Comparison of ENCODE assay signal across 14 cellular contexts in the genomic region with DNA sequence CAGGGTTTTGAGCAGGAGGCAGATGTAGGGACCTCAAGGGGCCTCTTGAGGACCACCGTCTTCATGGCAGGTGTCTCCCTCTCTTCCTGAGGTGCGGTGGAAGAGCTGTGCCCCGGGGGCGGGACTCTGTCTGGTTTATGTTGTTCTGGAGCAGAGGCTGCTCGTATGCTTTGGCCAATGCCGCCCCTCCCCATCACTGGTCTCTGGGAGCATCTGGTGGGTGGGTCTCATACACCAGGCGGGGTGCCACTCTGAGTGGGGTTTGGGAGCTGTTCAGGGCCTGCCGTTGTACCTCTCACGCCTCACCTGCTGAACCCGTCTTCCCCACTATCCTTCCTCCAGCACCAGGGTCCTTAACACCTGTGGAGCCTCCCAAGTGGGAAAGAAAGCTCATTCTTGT. TPM values are rescaled to one million over a fixed set of nuclear protein-coding genes. Genes with fewer than 3 reads are reported as not detected.
DNase-seq lines count a peak whose midpoint lies in the region; ATAC-seq and TF ChIP-seq lines count a peak whose summit lies in the region.
"Had no signal": no experiment of that assay in that cellular context is flagged by ENCODE, and none has a peak within 500 bp of the region (broad histone marks: within the 10 kb centered on the region; RNA-seq: fewer than 3 reads in every experiment).

No MANE protein-coding gene starts in this region.

- no peaks in the 10 kb centered on the region for H3K4me1 Mint-ChIP-seq in activated naive CD4-positive, alpha-beta T cell treated with anti-CD3 and anti-CD28 coated beads for 36 hours (ENCODE audit: low read depth)
- H3K4me1 Mint-ChIP-seq: CD4-positive, alpha-beta memory T cell; GM23338 had no signal

- no peaks in the 10 kb centered on the region for H3K9me3 Mint-ChIP-seq in activated naive CD4-positive, alpha-beta T cell treated with anti-CD3 and anti-CD28 coated beads for 36 hours
- H3K9me3 Mint-ChIP-seq: CD4-positive, alpha-beta memory T cell; GM23338 had no signal

- no peaks in the 10 kb centered on the region for H3K9me3 ChIP-seq in spleen
- H3K9me3 ChIP-seq: A549, BE2C had no signal

- peaks cover 0 to 92% (median 14%) of the 10 kb centered on the region in 6 donors for H3K36me3 ChIP-seq in spleen
- H3K36me3 ChIP-seq: BE2C had no signal

- DNase-seq in left ventricle myocardium superior: peak; percentile 19
- no peak for DNase-seq in left cardiac atrium
- peak; percentile 48 for DNase-seq in islet precursor cell
- DNase-seq in spleen: peak; percentile 70
- no peak for DNase-seq in activated naive CD4-positive, alpha-beta T cell treated with anti-CD3 and anti-CD28 coated beads for 36 hours
- DNase-seq: BE2C; CD4-positive, alpha-beta memory T cell; DND-41; GDM1; H7 had no signal

- H3K4me3 ChIP-seq in spleen: no peak overlapping the region
- H3K4me3 ChIP-seq: A549, GM23338 had no signal

- TF ChIP-seq POLR2A in spleen (IDR thresholded peaks at IDR 0.05): no peak

- intact Hi-C loops in left ventricle myocardium superior (cut with micrococcal nuclease): no loop called here
- intact Hi-C loops in left cardiac atrium (cut with DNase I): loop anchor here in 1 of 2 donors (10.0 kb wide), 1 partner anchor 190 kb away; no protein-coding TSS in a partner anchor
- intact Hi-C loops in spleen (cut with DNase I; ENCODE audit: low total_unique reads): no loop called here
- intact Hi-C loops in activated naive CD4-positive, alpha-beta T cell treated with anti-CD3 and anti-CD28 coated beads for 36 hours (cut with micrococcal nuclease): no loop called here

- no peak overlapping the region for H3K27ac Mint-ChIP-seq in activated naive CD4-positive, alpha-beta T cell treated with anti-CD3 and anti-CD28 coated beads for 36 hours
- H3K27ac Mint-ChIP-seq: CD4-positive, alpha-beta memory T cell; GM23338 had no signal

- CTCF ChIA-PET in activated naive CD4-positive, alpha-beta T cell treated with anti-CD3 and anti-CD28 coated beads for 36 hours (lab: Charles Lee): interaction anchor here (0.6 to 1.3 kb wide), 3 partner anchors 27 to 326 kb away, joined by 3 to 4 read pairs (median 3); no protein-coding TSS in a partner anchor

- ATAC-seq in left ventricle myocardium superior: no peak
- ATAC-seq in left cardiac atrium: no peak
- no peak for ATAC-seq in HG02610 (IDR thresholded peaks at IDR 0.05; ENCODE audit: unreplicated experiment)
- ATAC-seq: A549, GM23338 had no signal

- no peaks in the 10 kb centered on the region for H3K36me3 Mint-ChIP-seq in activated naive CD4-positive, alpha-beta T cell treated with anti-CD3 and anti-CD28 coated beads for 36 hours (ENCODE audit: low read depth)
- H3K36me3 Mint-ChIP-seq: CD4-positive, alpha-beta memory T cell had no signal

- WGBS in spleen, 5 donors: 71 to 89% (median 83%) methylated on average over 10 of the region's 10 CpGs

- no peak overlapping the region for H3K4me3 Mint-ChIP-seq in activated naive CD4-positive, alpha-beta T cell treated with anti-CD3 and anti-CD28 coated beads for 36 hours
- H3K4me3 Mint-ChIP-seq: CD4-positive, alpha-beta memory T cell; GM23338 had no signal

- no peaks in the 10 kb centered on the region for H3K27me3 Mint-ChIP-seq in activated naive CD4-positive, alpha-beta T cell treated with anti-CD3 and anti-CD28 coated beads for 36 hours (ENCODE audit: low read depth)

- peaks cover 0 to 1% (median 0%) of the 10 kb centered on the region in 6 donors for H3K4me1 ChIP-seq in spleen
- H3K4me1 ChIP-seq: A549, BE2C had no signal

- no peak overlapping the region for H3K27ac ChIP-seq in spleen
- H3K27ac ChIP-seq: A549, C4-2B had no signal

- peaks cover 0 to 20% (median 0%) of the 10 kb centered on the region in 7 donors for H3K27me3 ChIP-seq in spleen (replicated peaks in 1 of 7)
- H3K27me3 ChIP-seq: BE2C had no signal

- TF ChIP-seq CTCF in spleen (IDR thresholded peaks at IDR 0.05 in 8 of 11, conservative IDR thresholded peaks at IDR 0.05 in 3 of 11): no peak

RNA-seq across cellular contexts. Expression of gene SNRPA1, which starts 19.7 kb away (rescaled TPM):
- total RNA-seq in left ventricle myocardium superior: 27.5 TPM
- total RNA-seq in left cardiac atrium: 10 to 100 TPM; 26.7 to 36.7 TPM
- total RNA-seq in spleen: 10 to 100 TPM; 56.2 to 85.4 (median 68.8) TPM
- polyA plus RNA-seq in spleen: 10 to 100 TPM; 74.6 to 75.1 (median 74.7) TPM
- total RNA-seq in activated naive CD4-positive, alpha-beta T cell treated with anti-CD3 and anti-CD28 coated beads for 36 hours: 100 to 1,000 TPM; 205 to 212 TPM

RNA-seq across cellular contexts. Expression of gene SELENOS, which starts 37.4 kb away (rescaled TPM):
- total RNA-seq in left ventricle myocardium superior: 39.3 TPM
- 10 to 100 TPM; 37.7 to 66.2 TPM for total RNA-seq in left cardiac atrium
- total RNA-seq in spleen: 100 to 1,000 TPM in 1 of 7 donors, 10 to 100 TPM in 6; 47.3 to 109 (median 63.8) TPM
- 10 to 100 TPM; 25.7 to 41.1 (median 39.7) TPM for polyA plus RNA-seq in spleen
- total RNA-seq in activated naive CD4-positive, alpha-beta T cell treated with anti-CD3 and anti-CD28 coated beads for 36 hours: 10 to 100 TPM; 13.1 to 15.3 TPM

Comparison
In these comparisons a context has a peak if more than half of its experiments do, and no peak if none do; other contexts are left out.
1. DNase-seq: peak in left ventricle myocardium superior (single experiment), islet precursor cell (single experiment) and spleen (single experiment); none in left cardiac atrium (single experiment) and activated naive CD4-positive, alpha-beta T cell treated with anti-CD3 and anti-CD28 coated beads for 36 hours (single experiment).